ENCODE assay signal across 9 cellular contexts in genomic region chr6:30465582-30466306, GRCh38. TPM values are rescaled to one million over a fixed set of nuclear protein-coding genes. Genes with fewer than 3 reads are reported as not detected.
DNase-seq lines count a peak whose midpoint lies in the region; ATAC-seq and TF ChIP-seq lines count a peak whose summit lies in the region.
"Had no signal": no experiment of that assay in that cellular context is flagged by ENCODE, and none has a peak within 500 bp of the region (broad histone marks: within the 10 kb centered on the region; RNA-seq: fewer than 3 reads in every experiment).

No MANE protein-coding gene starts in this region.

- H3K27ac ChIP-seq in H9 (ENCODE audit: insufficient read length, low read depth, low read length) = no peak overlapping the region
- H3K27ac ChIP-seq in right atrium auricular region = no peak overlapping the region
- H3K27ac ChIP-seq in gastrocnemius medialis = no peak overlapping the region
- no peak overlapping the region for H3K27ac ChIP-seq in testis

- peak overlapping the region; percentile 84 for H3K4me2 ChIP-seq in H9 (ENCODE audit: insufficient read depth, insufficient read length, low read length)

- intact Hi-C loops in gastrocnemius medialis (cut with DNase I; ENCODE audit: low total_unique reads) (no loop called here), testis (cut with DNase I; ENCODE audit: low total_unique reads) (no loop called here)

- TF ChIP-seq POLR2A in gastrocnemius medialis (IDR thresholded peaks at IDR 0.05) (no peak), testis (IDR thresholded peaks at IDR 0.05) (no peak)

- no peak overlapping the region for H3T11ph ChIP-seq in H9 (ENCODE audit: low read length)

- in situ Hi-C loops in gastrocnemius medialis (cut with MboI; ENCODE audit: low sequenced_read_pairs in 4 of 4) = no loop called here

- H3K27ac Mint-ChIP-seq in H9 (no peak overlapping the region), mesothelial cell of epicardium (no peak overlapping the region)
- no peak overlapping the region for H3K27ac Mint-ChIP-seq in activated naive CD8-positive, alpha-beta T cell

- H4K91ac ChIP-seq in H9 (ENCODE audit: insufficient read length, low read depth, low read length) = no peak overlapping the region

- no peaks in the 10 kb centered on the region for H3K9me3 ChIP-seq in H9 (ENCODE audit: control insufficient read depth, low read depth, low read length)
- H3K9me3 ChIP-seq in right atrium auricular region = no peaks in the 10 kb centered on the region
- no peaks in the 10 kb centered on the region for H3K9me3 ChIP-seq in gastrocnemius medialis
- no peaks in the 10 kb centered on the region for H3K9me3 ChIP-seq in MG63
- H3K9me3 ChIP-seq in testis = no peaks in the 10 kb centered on the region

- H3K4me3 Mint-ChIP-seq in H9 (peak overlapping the region; percentile 55 to 67; a peak in 3 of 5 replicates), mesothelial cell of epicardium (no peak overlapping the region)
- peak overlapping the region; percentile 70 for H3K4me3 Mint-ChIP-seq in activated naive CD8-positive, alpha-beta T cell

- peaks cover 0 to 3% of the 10 kb centered on the region in 2 experiments; a peak in 1 of 5 replicates for H3K9me3 Mint-ChIP-seq in H9
- H3K9me3 Mint-ChIP-seq in activated naive CD8-positive, alpha-beta T cell (ENCODE audit: low read depth) = no peaks in the 10 kb centered on the region
- H3K9me3 Mint-ChIP-seq in mesothelial cell of epicardium = no peaks in the 10 kb centered on the region

- no peaks in the 10 kb centered on the region for H4K20me1 ChIP-seq in H9 (ENCODE audit: control insufficient read depth, insufficient read depth, insufficient read length)

- no peak overlapping the region for H2AK5ac ChIP-seq in H9 (ENCODE audit: insufficient read length, low read length)

- H3K36me3 Mint-ChIP-seq in H9 (ENCODE audit: insufficient read depth in 1 of 3, low read depth in 3 of 3) (no peaks in the 10 kb centered on the region; a peak in 2 of 7 replicates), mesothelial cell of epicardium (no peaks in the 10 kb centered on the region)
- H3K36me3 Mint-ChIP-seq in activated naive CD8-positive, alpha-beta T cell = no peaks in the 10 kb centered on the region

- H2BK5ac ChIP-seq in H9 (ENCODE audit: insufficient read length, low read length) = no peak overlapping the region

- ATAC-seq in gastrocnemius medialis (no peak), GM21526 (IDR thresholded peaks at IDR 0.05; ENCODE audit: low FRiP score, unreplicated experiment) (no peak)

- no peak overlapping the region for H3K4ac ChIP-seq in H9 (ENCODE audit: low read depth, low read length)

- no peaks in the 10 kb centered on the region for H3K79me1 ChIP-seq in H9 (ENCODE audit: insufficient read depth, low read depth, low read length, poor library complexity, severe bottlenecking)

- peaks cover 76% of the 10 kb centered on the region for H3K27me3 ChIP-seq in H9 (ENCODE audit: insufficient read depth, low read length)
- peaks cover 24 to 31% of the 10 kb centered on the region in 2 donors for H3K27me3 ChIP-seq in right atrium auricular region
- peaks cover 83 to 93% (median 93%) of the 10 kb centered on the region in 3 donors for H3K27me3 ChIP-seq in gastrocnemius medialis
- peaks cover 35% of the 10 kb centered on the region for H3K27me3 ChIP-seq in MG63
- no peaks in the 10 kb centered on the region for H3K27me3 ChIP-seq in testis

- no peak overlapping the region for H4K5ac ChIP-seq in H9 (ENCODE audit: insufficient read length, low read depth, low read length)

- no peak overlapping the region for H2BK120ac ChIP-seq in H9 (ENCODE audit: low read depth, low read length, poor library complexity, severe bottlenecking)

- H3K36me3 ChIP-seq in right atrium auricular region (no peaks in the 10 kb centered on the region), gastrocnemius medialis (no peaks in the 10 kb centered on the region), MG63 (no peaks in the 10 kb centered on the region), testis (ENCODE audit: low read depth, missing control alignments) (no peaks in the 10 kb centered on the region)

- no peak overlapping the region for H2AFZ ChIP-seq in H9 (ENCODE audit: low read length)

- no peak overlapping the region for H2BK12ac ChIP-seq in H9 (ENCODE audit: insufficient read length, low read depth, low read length)

- H3K56ac ChIP-seq in H9 (ENCODE audit: insufficient read length, low read depth, low read length) = no peak overlapping the region

- no CpG with 5 or more reads among the region's 13 CpGs for WGBS in H9 (ENCODE audit: extremely low coverage, insufficient read length, low lambda C conversion rate)
- WGBS in testis, 2 donors = 9 to 14% methylated on average over 7 to 13 of the region's 13 CpGs

- H3K14ac ChIP-seq in H9 (ENCODE audit: insufficient read depth, low read length) = no peak overlapping the region

- H4K8ac ChIP-seq in H9 (replicated peaks; ENCODE audit: insufficient read length, low read depth, low read length) = no peak overlapping the region

- H3K4me1 Mint-ChIP-seq in H9 = peaks cover 9 to 11% of the 10 kb centered on the region in 2 experiments
- H3K4me1 Mint-ChIP-seq in activated naive CD8-positive, alpha-beta T cell (ENCODE audit: low read depth) = peaks cover 44% of the 10 kb centered on the region
- peaks cover 4% of the 10 kb centered on the region for H3K4me1 Mint-ChIP-seq in mesothelial cell of epicardium

- peaks cover 97% of the 10 kb centered on the region for H3K27me3 Mint-ChIP-seq in H9 (ENCODE audit: low read depth)
- peaks cover 66% of the 10 kb centered on the region for H3K27me3 Mint-ChIP-seq in activated naive CD8-positive, alpha-beta T cell
- H3K27me3 Mint-ChIP-seq in mesothelial cell of epicardium (ENCODE audit: low read depth) = peaks cover 95% of the 10 kb centered on the region

- no peak overlapping the region for H2BK20ac ChIP-seq in H9 (ENCODE audit: low read depth, low read length, poor library complexity, severe bottlenecking)

- no peaks in the 10 kb centered on the region for H3K79me2 ChIP-seq in H9 (ENCODE audit: insufficient read depth, low read length)

- H3K18ac ChIP-seq in H9 (ENCODE audit: insufficient read length, low read depth, low read length) = no peak overlapping the region

- H3K4me3 ChIP-seq in right atrium auricular region (peak overlapping the region; percentile 32 to 53), gastrocnemius medialis (peak overlapping the region; percentile 49 to 63 (median 56)), MG63 (no peak overlapping the region), testis (peak overlapping the region in 1 of 2 donors; percentile 57)

- no peak overlapping the region for H2BK15ac ChIP-seq in H9 (ENCODE audit: low read depth, low read length)

- no peak overlapping the region for H3K23ac ChIP-seq in H9 (ENCODE audit: insufficient read length, low read depth, low read length)

- TF ChIP-seq CTCF in H9 (conservative IDR thresholded peaks at IDR 0.05) (no peak), right atrium auricular region (IDR thresholded peaks at IDR 0.05) (no peak), gastrocnemius medialis (IDR thresholded peaks at IDR 0.05 in 4 of 5, conservative IDR thresholded peaks at IDR 0.05 in 1 of 5) (no peak), mesothelial cell of epicardium (IDR thresholded peaks at IDR 0.05; ENCODE audit: unreplicated experiment) (no peak), testis (IDR thresholded peaks at IDR 0.05) (no peak)

- DNase-seq in H9 (no peak), right atrium auricular region (ENCODE audit: low spot score) (no peak), gastrocnemius medialis (no peak), mesothelial cell of epicardium (ENCODE audit: low spot score in 2 of 2, unreplicated experiment in 2 of 2) (no peak), MG63 (no peak), testis (no peak)
- DNase-seq: NCI-H510A had no signal

- no peaks in the 10 kb centered on the region for H3K4me1 ChIP-seq in H9 (ENCODE audit: insufficient read depth, low read length)
- peaks cover 0 to 23% of the 10 kb centered on the region in 2 donors for H3K4me1 ChIP-seq in right atrium auricular region
- H3K4me1 ChIP-seq in gastrocnemius medialis = peaks cover 14 to 21% of the 10 kb centered on the region in 2 donors
- H3K4me1 ChIP-seq in testis = peaks cover 11% of the 10 kb centered on the region

- no peaks in the 10 kb centered on the region for H3K23me2 ChIP-seq in H9 (ENCODE audit: insufficient read length, low read depth, low read length, poor library complexity, severe bottlenecking)

- H3K9ac ChIP-seq in H9 (ENCODE audit: extremely low read depth, insufficient read length, low read length) = no peak overlapping the region

RNA-seq across cellular contexts. Expression of gene HLA-E, which starts 23.6 kb away (rescaled TPM):
- total RNA-seq in H9 (2021) (24.2 and 28.1 TPM in 2 replicates), right atrium auricular region (100 to 1,000 TPM; 216 to 400 TPM), gastrocnemius medialis (100 to 1,000 TPM; 135 to 248 (median 157) TPM), mesothelial cell of epicardium (59.5 to 61.9 TPM (median 61.7 TPM) in 3 replicates), testis (100 to 1,000 TPM in 1 of 2 donors, 10 to 100 TPM in 1; 90.2 to 145 TPM)
- total RNA-seq in MG63 (2014; rRNA removed; shearing (Covaris generic); ENCODE audit: low replicate concordance) = 25.6 and 28.9 TPM in 2 replicates
- 253 TPM for polyA plus RNA-seq in testis (ENCODE audit: insufficient read depth, low read depth, low replicate concordance)
